ENCODE assay signal across 8 cellular contexts in the genomic region with DNA sequence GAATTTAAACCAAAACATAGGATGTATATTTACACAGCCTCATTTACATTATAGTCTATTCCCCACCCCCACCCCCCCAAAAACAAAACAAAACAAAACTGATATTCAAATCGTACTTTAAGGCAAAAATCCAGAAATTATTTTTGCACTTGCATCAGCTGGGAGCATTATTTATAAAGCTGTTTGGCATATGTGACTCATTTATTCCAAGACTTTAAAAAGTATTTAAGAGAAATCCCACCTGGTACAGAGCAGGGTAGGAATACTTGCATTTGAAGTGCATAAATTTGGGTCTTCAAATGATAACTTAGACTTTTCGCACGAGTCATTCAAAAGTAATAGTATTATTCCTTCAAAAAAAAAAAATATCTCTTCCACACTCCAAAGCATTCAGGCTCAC. TPM values are rescaled to one million over a fixed set of nuclear protein-coding genes. Genes with fewer than 3 reads are reported as not detected.
DNase-seq lines count a peak whose midpoint lies in the region; ATAC-seq and TF ChIP-seq lines count a peak whose summit lies in the region.

No MANE protein-coding gene starts in this region.

- DNase-seq in Peyer's patch (no peak), fibroblast of villous mesenchyme (ENCODE audit: low read depth) (peak; percentile 16), NCI-H748 treated with DMSO at 0.1 percent for 48 hours (lab: John Stamatoyannopoulos, UW) (no peak), NCI-H2081 treated with DMSO at 0.1 percent for 48 hours (lab: John Stamatoyannopoulos, UW) (no peak), NCI-H1417 (lab: John Stamatoyannopoulos, UW) (no peak)

- ATAC-seq in HG03442 (IDR thresholded peaks at IDR 0.05; ENCODE audit: unreplicated experiment): no peak

- peak overlapping the region; percentile 88 to 94 (median 91) for H3K27ac ChIP-seq in Peyer's patch
- H3K27ac ChIP-seq in rectal smooth muscle tissue (ENCODE audit: low read depth, low read length): peak overlapping the region; percentile 79

- H3K27me3 ChIP-seq in Peyer's patch (no peaks in the 10 kb centered on the region), rectal smooth muscle tissue (ENCODE audit: control insufficient read depth, insufficient read depth, low read length) (no peaks in the 10 kb centered on the region)

- H3K4me1 ChIP-seq in Peyer's patch (peaks cover 0 to 33% (median 16%) of the 10 kb centered on the region in 4 donors), rectal smooth muscle tissue (ENCODE audit: control insufficient read depth, insufficient read depth, low read length) (peaks cover 20% of the 10 kb centered on the region)

- TF ChIP-seq POLR2A in Peyer's patch (IDR thresholded peaks at IDR 0.05): no peak

- no peaks in the 10 kb centered on the region for H3K9me3 ChIP-seq in Peyer's patch

- H3K4me3 ChIP-seq in GM08714 (ENCODE audit: low read length): peak overlapping the region; percentile 90
- H3K4me3 ChIP-seq in Peyer's patch: peak overlapping the region; percentile 78 to 92 (median 82)
- peak overlapping the region; percentile 87 for H3K4me3 ChIP-seq in fibroblast of villous mesenchyme (ENCODE audit: low read depth, low read length)
- H3K4me3 ChIP-seq in rectal smooth muscle tissue (ENCODE audit: low read length): peak overlapping the region; percentile 72

- H3K36me3 ChIP-seq in Peyer's patch (no peaks in the 10 kb centered on the region), rectal smooth muscle tissue (ENCODE audit: control insufficient read depth, insufficient read depth, low read length) (no peaks in the 10 kb centered on the region)

- TF ChIP-seq CTCF in Peyer's patch (IDR thresholded peaks at IDR 0.05) (no peak), fibroblast of villous mesenchyme (IDR thresholded peaks at IDR 0.05; ENCODE audit: insufficient read depth, low read depth, low read length) (no peak)

- no peak overlapping the region for H3K9ac ChIP-seq in rectal smooth muscle tissue (ENCODE audit: low read length)

RNA-seq across cellular contexts. Expression of a gene that starts 1.1 kb away (rescaled TPM):
- total RNA-seq in Peyer's patch (10 to 100 TPM in 3 of 4 donors, 1 to 10 TPM in 1; 7.4 to 17.0 (median 12.0) TPM), fibroblast of villous mesenchyme (9.5 and 9.7 TPM in 2 replicates)

RNA-seq across cellular contexts. Expression of a gene that starts 1.3 kb away (rescaled TPM):
- total RNA-seq in Peyer's patch (10 to 100 TPM; 13.7 to 37.2 (median 25.3) TPM), fibroblast of villous mesenchyme (15.1 and 22.5 TPM in 2 replicates)
